In genomic region chr20:59006864-59007757, GRCh38 we compare ENCODE assay signal across 8 cellular contexts. TPM values are rescaled to one million over a fixed set of nuclear protein-coding genes. Genes with fewer than 3 reads are reported as not detected.
DNase-seq lines count a peak whose midpoint lies in the region; ATAC-seq and TF ChIP-seq lines count a peak whose summit lies in the region.

CTSZ (minus strand) TSS chr20:59007254; CDS start chr20:59007128, 126 bp downstream.

- peak within 1 kb of the TSS; percentile 78 for H3K4me3 Mint-ChIP-seq in neural progenitor cell

- peak; percentile 17 for DNase-seq in activated T-cell treated with anti-CD3 and anti-CD28 coated beads for 1 hour (ENCODE audit: low read depth)
- DNase-seq in activated T-cell treated with anti-CD3 and anti-CD28 coated beads for 4 hours = no peak
- DNase-seq in MM.1S = peak; percentile 20
- DNase-seq in activated T-helper 9 cell treated with anti-CD3 and anti-CD28 coated beads, Interleukin-2, amount 50 U/mL, for 16 hours (ENCODE audit: low read depth) = peak; percentile 26
- DNase-seq in fibroblast of villous mesenchyme (ENCODE audit: low read depth) = peak; percentile 37
- DNase-seq in neural progenitor cell (ENCODE audit: low spot score) = peak; percentile 81
- no peak for DNase-seq in NCI-H2029 (lab: John Stamatoyannopoulos, UW)

- H3K27me3 Mint-ChIP-seq in neural progenitor cell (ENCODE audit: insufficient read depth, low read depth) = peaks cover 9% of the 10 kb centered on the region

- peak within 1 kb of the TSS; percentile 56 for H3K9ac ChIP-seq in MM.1S (ENCODE audit: low read length)
- no peak within 1 kb of the TSS for H3K9ac ChIP-seq in neural progenitor cell

- ATAC-seq in GM19452 (IDR thresholded peaks at IDR 0.05; ENCODE audit: unreplicated experiment) = no peak

- no peaks in the 10 kb centered on the region for H3K9me2 ChIP-seq in MM.1S (replicated peaks; ENCODE audit: insufficient read depth, low read length)

- H3F3A ChIP-seq in MM.1S (ENCODE audit: insufficient read depth, low read length) = peaks cover 23% of the 10 kb centered on the region
- H3F3A ChIP-seq in neural progenitor cell (ENCODE audit: low read depth) = no peaks in the 10 kb centered on the region

- no peaks in the 10 kb centered on the region for H3K27me3 ChIP-seq in MM.1S (replicated peaks; ENCODE audit: insufficient read depth, low read length)
- peaks cover 11% of the 10 kb centered on the region for H3K27me3 ChIP-seq in neural progenitor cell

- no peaks in the 10 kb centered on the region for H4K20me1 ChIP-seq in MM.1S (ENCODE audit: insufficient read depth, low read length)
- peaks cover 6% of the 10 kb centered on the region for H4K20me1 ChIP-seq in neural progenitor cell (ENCODE audit: low read depth)

- no peak within 1 kb of the TSS for H3K27ac ChIP-seq in MM.1S (ENCODE audit: low read length)
- no peak within 1 kb of the TSS for H3K27ac ChIP-seq in neural progenitor cell

- peak within 1 kb of the TSS; percentile 67 for H3K4me3 ChIP-seq in MM.1S (ENCODE audit: low read length)
- H3K4me3 ChIP-seq in fibroblast of villous mesenchyme (ENCODE audit: low read depth, low read length) = peak within 1 kb of the TSS; percentile 78
- H3K4me3 ChIP-seq in neural progenitor cell = peak within 1 kb of the TSS; percentile 56

- no peak within 1 kb of the TSS for H3K27ac Mint-ChIP-seq in neural progenitor cell

- H3K4me2 ChIP-seq in MM.1S (ENCODE audit: low read depth, low read length) (peak within 1 kb of the TSS; percentile 96), neural progenitor cell (peak within 1 kb of the TSS; percentile 88)

- H3K36me3 ChIP-seq in MM.1S (replicated peaks; ENCODE audit: insufficient read depth, low read length) (no peaks in the 10 kb centered on the region), neural progenitor cell (no peaks in the 10 kb centered on the region)

- H3K9me3 Mint-ChIP-seq in neural progenitor cell = no peaks in the 10 kb centered on the region

- peaks cover 5% of the 10 kb centered on the region for H3K36me3 Mint-ChIP-seq in neural progenitor cell

- H2AFZ ChIP-seq in MM.1S (ENCODE audit: low read length) (peak within 1 kb of the TSS; percentile 57), neural progenitor cell (replicated peaks) (peak within 1 kb of the TSS; percentile 83)

- H3K9me3 ChIP-seq in MM.1S (replicated peaks; ENCODE audit: insufficient read depth, low read length) (no peaks in the 10 kb centered on the region), neural progenitor cell (ENCODE audit: low read depth) (no peaks in the 10 kb centered on the region)

- TF ChIP-seq CTCF in MM.1S (IDR thresholded peaks at IDR 0.05; ENCODE audit: low read length) (no peak), fibroblast of villous mesenchyme (IDR thresholded peaks at IDR 0.05; ENCODE audit: insufficient read depth, low read depth, low read length) (no peak), neural progenitor cell (IDR thresholded peaks at IDR 0.05) (no peak)

- H3K4me1 ChIP-seq in MM.1S (ENCODE audit: low read length) = peaks cover 33% of the 10 kb centered on the region
- H3K4me1 ChIP-seq in neural progenitor cell = peaks cover 9% of the 10 kb centered on the region

- peaks cover 39% of the 10 kb centered on the region for H3K4me1 Mint-ChIP-seq in neural progenitor cell

- no peaks in the 10 kb centered on the region for H3K79me2 ChIP-seq in MM.1S (ENCODE audit: low read length)
- H3K79me2 ChIP-seq in neural progenitor cell (ENCODE audit: low read depth) = no peaks in the 10 kb centered on the region

RNA-seq across cellular contexts. Expression of gene CTSZ, which starts in this region (rescaled TPM):
- 79.9 and 92.1 TPM in 2 replicates for total RNA-seq in fibroblast of villous mesenchyme
- total RNA-seq in neural progenitor cell (ENCODE audit: low replicate concordance) = 34.2 and 52.5 TPM in 2 replicates

Comparison
In these comparisons a context has a peak if more than half of its experiments do, and no peak if none do; other contexts are left out.
1. DNase-seq: peak in activated T-cell treated with anti-CD3 and anti-CD28 coated beads for 1 hour (single experiment), MM.1S (single experiment), activated T-helper 9 cell treated with anti-CD3 and anti-CD28 coated beads, Interleukin-2, amount 50 U/mL, for 16 hours (single experiment), fibroblast of villous mesenchyme (single experiment) and neural progenitor cell (single experiment); none in activated T-cell treated with anti-CD3 and anti-CD28 coated beads for 4 hours (single experiment) and NCI-H2029 (single experiment).
2. Peak in every context shown above with its lines, with median percentiles within 50 percentile points of each other: H3K4me3 ChIP-seq.